In genomic region chr15:59689626-59690236, GRCh38 we compare ENCODE assay signal across 8 cellular contexts. TPM values are rescaled to one million over a fixed set of nuclear protein-coding genes. Genes with fewer than 3 reads are reported as not detected.
DNase-seq lines count a peak whose midpoint lies in the region; ATAC-seq, FAIRE-seq and TF ChIP-seq lines count a peak whose summit lies in the region.

No MANE protein-coding gene starts in this region.

- peak overlapping the region; percentile 89 to 98 for H3K9ac ChIP-seq in K562 (ENCODE audit: insufficient read depth in 1 of 2, low read depth in 2 of 2, low read length in 2 of 2)
- H3K9ac ChIP-seq in iPS-20b (ENCODE audit: low read depth, low read length), result peak overlapping the region; percentile 69; the same call in 1 of the 2 replicates

- POLR2A ChIA-PET in K562 (lab: Yijun Ruan, JAX), result interaction anchor here (0.6 to 2.0 kb wide), 7 partner anchors 8 to 708 kb away, joined by 3 to 7 read pairs (median 4); partner anchors contain the start of gene ANXA2

- peaks cover 44% of the 10 kb centered on the region for H3K79me2 ChIP-seq in K562 (ENCODE audit: control insufficient read depth, insufficient read depth, low read length)

- no peak; a peak in 1 of 6 replicates for TF ChIP-seq CTCF in K562 (IDR thresholded peaks at IDR 0.05 in 2 of 3, conservative IDR thresholded peaks at IDR 0.05 in 1 of 3; ENCODE audit: insufficient read depth in 2 of 3, low read depth in 1 of 3, low read length in 3 of 3)

- peaks cover 11% of the 10 kb centered on the region; the same call in 1 of the 2 replicates for H4K20me1 ChIP-seq in K562 (replicated peaks; ENCODE audit: control insufficient read depth, insufficient read depth, low read length)

- no peaks in the 10 kb centered on the region for H3K9me1 ChIP-seq in K562 (ENCODE audit: control insufficient read depth, insufficient read depth, low read length)

- no peak for TF ChIP-seq EP300 in K562 (IDR thresholded peaks at IDR 0.05; ENCODE audit: low read length)

- H3K27me3 ChIP-seq in K562 (ENCODE audit: control insufficient read depth in 2 of 2, insufficient read depth in 2 of 2, low read length in 2 of 2) (no peaks in the 10 kb centered on the region), iPS-20b (ENCODE audit: insufficient read depth, low read length) (peaks cover 16% of the 10 kb centered on the region)

- CTCF ChIA-PET in K562 (lab: Yijun Ruan, JAX; ENCODE audit: low intra/inter-chr PET ratio), result no interaction called here

- H3K9me3 ChIP-seq in K562 (replicated peaks; ENCODE audit: control insufficient read depth, insufficient read depth, low read depth, low read length) (no peaks in the 10 kb centered on the region), iPS-20b (ENCODE audit: insufficient read depth, low read depth, low read length) (no peaks in the 10 kb centered on the region)

- H3K4me1 ChIP-seq in K562 (replicated peaks in 1 of 2; ENCODE audit: control insufficient read depth in 2 of 2, insufficient read depth in 2 of 2, low read length in 2 of 2) (peaks cover 12 to 17% of the 10 kb centered on the region in 2 experiments), iPS-20b (ENCODE audit: insufficient read depth, low read length) (peaks cover 6% of the 10 kb centered on the region)

- H2AFZ ChIP-seq in K562 (ENCODE audit: low read depth, low read length), result peak overlapping the region; percentile 80

- peak overlapping the region; percentile 99 for H3K27ac ChIP-seq in K562 (ENCODE audit: extremely low read depth, low read depth, low read length)
- no peak overlapping the region for H3K27ac ChIP-seq in iPS-20b (ENCODE audit: low read length)
- H3K27ac ChIP-seq in skin epidermis, result peak overlapping the region in 20 of 21 experiments; percentile 95 to 100 (median 99)

- DNase-seq in EL, result peak; percentile 64
- peak; percentile 33 for DNase-seq in NCI-H1436 (lab: John Stamatoyannopoulos, UW)
- DNase-seq in T-helper 9 cell, result peak; percentile 54
- peak in 1 of 4 experiments; percentile 91 for DNase-seq in K562 (ENCODE audit: extremely low read depth in 1 of 4, low spot score in 3 of 4)

- ATAC-seq in K562, result peak; percentile 77
- no peak for ATAC-seq in GM19467 (IDR thresholded peaks at IDR 0.05; ENCODE audit: unreplicated experiment)
- ATAC-seq in HG03097 (IDR thresholded peaks at IDR 0.05; ENCODE audit: low FRiP score, unreplicated experiment), result no peak

- H3K36me3 ChIP-seq in K562 (ENCODE audit: control insufficient read depth, insufficient read depth, low read length) (peaks cover 21% of the 10 kb centered on the region), iPS-20b (ENCODE audit: insufficient read depth, low read depth, low read length) (peaks cover 11% of the 10 kb centered on the region)

- TF ChIP-seq POLR2A in K562 (conservative IDR thresholded peaks at IDR 0.05), result no peak; the same call in 1 of the 2 replicates

- TF ChIP-seq RAD21 in K562 (CRISPR knock-in tag; conservative IDR thresholded peaks at IDR 0.05 in 1 of 2, IDR thresholded peaks at IDR 0.05 in 1 of 2), result no peak

- H3K4me2 ChIP-seq in K562 (ENCODE audit: insufficient read depth, low read length), result peak overlapping the region; percentile 87

- WGBS in K562 (ENCODE audit: insufficient coverage, low coverage, missing lambda C conversion rate), result under 1% methylated on average over 25 of the region's 25 CpGs

- in situ Hi-C loops in K562 (cut with MboI), result loop anchor here (10.0 kb wide), 2 partner anchors 635 to 835 kb away; no protein-coding TSS in a partner anchor

- BruUV-seq in K562 (replicated peaks; lab: Mats Ljungman, UMichigan), result TSS peak; percentile 72

- no peak for FAIRE-seq in K562 (lab: Jason Lieb, UNC)

- H3K4me3 ChIP-seq in K562 (peak overlapping the region; percentile 98), iPS-20b (ENCODE audit: low read length) (peak overlapping the region; percentile 83), skin epidermis (peak overlapping the region; percentile 77 to 99 (median 81))

- intact Hi-C loops in K562 (cut with micrococcal nuclease), result loop anchor here (2.0 to 10.0 kb wide), 4 partner anchors 48 to 789 kb away; partner anchors contain the start of gene ICE2

TF ChIP-seq in K562, 482 proteins besides CTCF, POLR2A, EP300 and RAD21 (continues in another document):
- TF ChIP-seq ZNF584 (CRISPR knock-in tag; IDR thresholded peaks at IDR 0.05; ENCODE audit: low read depth) (no peak), HNRNPK (IDR thresholded peaks at IDR 0.05; ENCODE audit: low read depth, low read length, poor library complexity, severe bottlenecking) (no peak), ZNF239 (CRISPR knock-in tag; IDR thresholded peaks at IDR 0.05) (no peak), PHF20 (IDR thresholded peaks at IDR 0.05; ENCODE audit: partially characterized antibody) (no peak), CCAR2 (IDR thresholded peaks at IDR 0.05; ENCODE audit: low read depth, low read length) (no peak), SREBF2 (CRISPR knock-in tag; IDR thresholded peaks at IDR 0.05) (no peak), BRD9 (IDR thresholded peaks at IDR 0.05; ENCODE audit: low read depth, partially characterized antibody) (peak; percentile 56), SIN3A (IDR thresholded peaks at IDR 0.05; ENCODE audit: borderline replicate concordance in 2 of 2, control insufficient read depth in 1 of 2, low read depth in 2 of 2, low read length in 2 of 2) (peak in 1 of 2 experiments; percentile 55; a peak in 2 of 4 replicates), ZNF324 (CRISPR knock-in tag; IDR thresholded peaks at IDR 0.05) (no peak), NFRKB (IDR thresholded peaks at IDR 0.05; ENCODE audit: low read depth) (no peak), ZNF274 (IDR thresholded peaks at IDR 0.05; ENCODE audit: borderline replicate concordance, low read depth, low read length) (no peak), CHD4 (IDR thresholded peaks at IDR 0.05; ENCODE audit: insufficient read depth, insufficient replicate concordance, low read depth, low read length, poor library complexity, severe bottlenecking) (no peak), ZNF408 (CRISPR knock-in tag; IDR thresholded peaks at IDR 0.05; ENCODE audit: low read depth) (no peak), ZBTB7A (IDR thresholded peaks at IDR 0.05; ENCODE audit: borderline replicate concordance, control insufficient read depth, low read depth, low read length) (no peak), ZNF24 (IDR thresholded peaks at IDR 0.05) (no peak), RAD51 (IDR thresholded peaks at IDR 0.05; ENCODE audit: borderline replicate concordance, low read depth) (no peak), TCF15 (CRISPR knock-in tag; IDR thresholded peaks at IDR 0.05) (no peak), ZNF175 (CRISPR knock-in tag; IDR thresholded peaks at IDR 0.05; ENCODE audit: low read depth) (peak; percentile 60; the same call in 1 of the 2 replicates), RBM15 (IDR thresholded peaks at IDR 0.05; ENCODE audit: insufficient read depth, low read length) (no peak), CCNT2 (IDR thresholded peaks at IDR 0.05; ENCODE audit: borderline replicate concordance, extremely low read depth, insufficient read length, low read depth, low read length) (no peak), SMC3 (conservative IDR thresholded peaks at IDR 0.05; ENCODE audit: insufficient read depth, low read depth, low read length) (no peak), PHTF2 (CRISPR knock-in tag; IDR thresholded peaks at IDR 0.05) (no peak), MCM5 (IDR thresholded peaks at IDR 0.05; ENCODE audit: low read depth) (no peak)

RNA-seq across cellular contexts. Expression of gene BNIP2, which starts 0.6 kb away (rescaled TPM):
- 33.5 and 119 TPM in 2 replicates for total RNA-seq in K562 (2011; cell fraction: chromatin; rRNA removed; ENCODE audit: low replicate concordance)
- total RNA-seq in K562 (2011; cell fraction: nucleolus; rRNA removed), result 18.8 and 20.8 TPM in 2 replicates
- total RNA-seq in K562 (2011; cell fraction: nucleoplasm; rRNA removed), result 43.7 and 69.2 TPM in 2 replicates
- total RNA-seq in K562 (2014; rRNA removed) (64.5 and 88.0 TPM in 2 replicates), K562 (2014; rRNA removed; fragmentation: Illumina TruSeq; extraction: Trizol) (63.4 and 82.2 TPM in 2 replicates), K562 (2015; rRNA removed; fragmentation: Illumina TruSeq; extraction: Trizol) (53.2 and 53.7 TPM in 2 replicates), K562 (2021) (38.6 and 46.6 TPM in 2 replicates)
- polyA plus RNA-seq in K562 (2011; rRNA removed) (26.7 and 44.8 TPM in 2 replicates), K562 (2014; fragmentation: Illumina TruSeq; extraction: Trizol) (50.8 and 52.5 TPM in 2 replicates), K562 (2014; fragmentation: Nextera tagmentation; extraction: Ambion mirVana) (10 to 100 TPM; 19.6 to 22.2 TPM), K562 (2014; rRNA removed) (54.8 and 73.8 TPM in 2 replicates)
- polyA plus RNA-seq in K562 (2011; cell fraction: cytosol; rRNA removed), result 17.8 and 17.9 TPM in 2 replicates
- polyA plus RNA-seq in K562 (2011; cell fraction: nucleus; rRNA removed), result 16.2 and 18.5 TPM in 2 replicates
- polyA plus RNA-seq in K562 (2012), result 32.3 and 43.9 TPM in 2 replicates
- polyA minus RNA-seq in K562 (2011; rRNA and poly(A)+ RNA removed), result 47.9 and 51.4 TPM in 2 replicates
- polyA minus RNA-seq in K562 (2011; cell fraction: cytosol; rRNA and poly(A)+ RNA removed), result 27.0 and 32.9 TPM in 2 replicates
- polyA minus RNA-seq in K562 (2011; cell fraction: nucleus; rRNA and poly(A)+ RNA removed), result 21.9 and 50.0 TPM in 2 replicates

RNA-seq across cellular contexts. Expression of gene GTF2A2, which starts 32.4 kb away (rescaled TPM):
- total RNA-seq in K562 (2011; cell fraction: chromatin; rRNA removed; ENCODE audit: low replicate concordance), result 10.7 and 24.3 TPM in 2 replicates
- 9.5 and 11.7 TPM in 2 replicates for total RNA-seq in K562 (2011; cell fraction: nucleolus; rRNA removed)
- 17.7 and 36.6 TPM in 2 replicates for total RNA-seq in K562 (2011; cell fraction: nucleoplasm; rRNA removed)
- 104 and 128 TPM in 2 replicates for total RNA-seq in K562 (2014; rRNA removed)
- 173 and 212 TPM in 2 replicates for total RNA-seq in K562 (2014; rRNA removed; fragmentation: Illumina TruSeq; extraction: Trizol)
- total RNA-seq in K562 (2015; rRNA removed; fragmentation: Illumina TruSeq; extraction: Trizol), result 144 and 167 TPM in 2 replicates
- total RNA-seq in K562 (2021), result 220 and 237 TPM in 2 replicates
- polyA plus RNA-seq in K562 (2011; rRNA removed), result 106 and 159 TPM in 2 replicates
- polyA plus RNA-seq in K562 (2011; cell fraction: cytosol; rRNA removed), result 73.3 and 80.2 TPM in 2 replicates
- 32.4 and 47.1 TPM in 2 replicates for polyA plus RNA-seq in K562 (2011; cell fraction: nucleus; rRNA removed)
- polyA plus RNA-seq in K562 (2012), result 118 and 160 TPM in 2 replicates
- 149 and 172 TPM in 2 replicates for polyA plus RNA-seq in K562 (2014; fragmentation: Illumina TruSeq; extraction: Trizol)
- 100 to 1,000 TPM; 523 to 656 TPM for polyA plus RNA-seq in K562 (2014; fragmentation: Nextera tagmentation; extraction: Ambion mirVana)
- polyA plus RNA-seq in K562 (2014; rRNA removed), result 133 TPM in 2 replicates
- 30.8 and 33.9 TPM in 2 replicates for polyA minus RNA-seq in K562 (2011; rRNA and poly(A)+ RNA removed)
- polyA minus RNA-seq in K562 (2011; cell fraction: cytosol; rRNA and poly(A)+ RNA removed), result 15.9 and 44.0 TPM in 2 replicates
- 12.9 and 18.3 TPM in 2 replicates for polyA minus RNA-seq in K562 (2011; cell fraction: nucleus; rRNA and poly(A)+ RNA removed)
